In genomic region chr15:25655168-25655956, GRCh38 we compare ENCODE assay signal across 21 cellular contexts.
"Had no signal": no experiment of that assay in that cellular context is flagged by ENCODE, and none has a peak within 500 bp of the region (broad histone marks: within the 10 kb centered on the region; RNA-seq: fewer than 3 reads in every experiment).

No MANE protein-coding gene starts in this region.

- H3K27me3 Mint-ChIP-seq: activated CD4-positive, alpha-beta memory T cell treated with anti-CD3 and anti-CD28 coated beads, Interleukin-2, amount 10 ng/mL, durations not matched to agents 7 days and 5 days; progenitor cell of endocrine pancreas had no signal

- DNase-seq: activated CD4-positive, alpha-beta memory T cell treated with anti-CD3 and anti-CD28 coated beads, Interleukin-2, amount 10 ng/mL, durations not matched to agents 7 days and 5 days; activated CD4-positive, alpha-beta T cell treated with anti-CD3 and anti-CD28 coated beads for 48 hours; activated CD4-positive, CD25-positive, alpha-beta regulatory T cell; activated gamma-delta T cell; glutamatergic neuron; hippocampal formation; left ventricle myocardium superior; mammary epithelial cell; naive thymus-derived CD8-positive, alpha-beta T cell; spleen; stimulated activated CD4-positive, alpha-beta T cell treated with anti-CD3 and anti-CD28 coated beads, Interleukin-4, amount 100 ng/mL, for 24 hours; stimulated activated naive CD8-positive, alpha-beta T cell treated with anti-CD3 and anti-CD28 coated beads, Interleukin-15, amount 100 ng/mL, for 72 hours; T-helper 17 cell; uterus had no signal

- H3K27me3 ChIP-seq: esophagus muscularis mucosa, suprapubic skin, uterus had no signal

- H3K9me3 Mint-ChIP-seq: activated CD4-positive, alpha-beta memory T cell treated with anti-CD3 and anti-CD28 coated beads, Interleukin-2, amount 10 ng/mL, durations not matched to agents 7 days and 5 days; activated naive CD4-positive, alpha-beta T cell treated with anti-CD3 and anti-CD28 coated beads, Interleukin-2, amount 50 U/mL, for 24 hours; activated T-helper 1 cell treated with anti-CD3 and anti-CD28 coated beads, Interleukin-12 subunit alpha, Interleukin-12 subunit beta, Interleukin-2, Interleukin-4 antibody, amounts not matched to agents 30 ng/mL and 10 ng/mL and 1 ng/mL, durations not matched to agents 14 hours and 24 hours and 36 hours; mesothelial cell of epicardium; stimulated activated naive CD8-positive, alpha-beta T cell treated with anti-CD3 and anti-CD28 coated beads, Interleukin-15, amount 100 ng/mL, for 72 hours had no signal

- H3K4me1 Mint-ChIP-seq: activated naive CD4-positive, alpha-beta T cell treated with anti-CD3 and anti-CD28 coated beads, Interleukin-2, amount 50 U/mL, for 24 hours; mesothelial cell of epicardium; stimulated activated naive CD8-positive, alpha-beta T cell treated with anti-CD3 and anti-CD28 coated beads, Interleukin-15, amount 100 ng/mL, for 72 hours had no signal

- H3K27ac ChIP-seq: coronary artery, esophagus muscularis mucosa, spleen, suprapubic skin, uterus had no signal

- H3K9me3 ChIP-seq: esophagus muscularis mucosa, suprapubic skin, uterus had no signal

- H3K36me3 ChIP-seq: esophagus muscularis mucosa, spleen, suprapubic skin, uterus had no signal

- H3K4me3 ChIP-seq: coronary artery, esophagus muscularis mucosa, spleen, suprapubic skin, uterus had no signal

- H3K4me3 Mint-ChIP-seq: activated CD4-positive, alpha-beta memory T cell treated with anti-CD3 and anti-CD28 coated beads, Interleukin-2, amount 10 ng/mL, durations not matched to agents 7 days and 5 days; activated naive CD4-positive, alpha-beta T cell treated with anti-CD3 and anti-CD28 coated beads, Interleukin-2, amount 50 U/mL, for 24 hours; activated T-helper 1 cell treated with anti-CD3 and anti-CD28 coated beads, Interleukin-12 subunit alpha, Interleukin-12 subunit beta, Interleukin-2, Interleukin-4 antibody, amounts not matched to agents 30 ng/mL and 10 ng/mL and 1 ng/mL, durations not matched to agents 14 hours and 24 hours and 36 hours; mesothelial cell of epicardium; naive thymus-derived CD8-positive, alpha-beta T cell; stimulated activated naive CD8-positive, alpha-beta T cell treated with anti-CD3 and anti-CD28 coated beads, Interleukin-15, amount 100 ng/mL, for 72 hours; T-helper 17 cell had no signal

- ATAC-seq: left ventricle myocardium superior; naive thymus-derived CD8-positive, alpha-beta T cell; stimulated activated naive CD8-positive, alpha-beta T cell treated with anti-CD3 and anti-CD28 coated beads, Interleukin-15, amount 100 ng/mL, for 72 hours; T-helper 17 cell had no signal

- H3K4me1 ChIP-seq: esophagus muscularis mucosa, spleen, suprapubic skin, uterus had no signal

- H3K27ac Mint-ChIP-seq: activated CD4-positive, alpha-beta memory T cell treated with anti-CD3 and anti-CD28 coated beads, Interleukin-2, amount 10 ng/mL, durations not matched to agents 7 days and 5 days; activated naive CD4-positive, alpha-beta T cell treated with anti-CD3 and anti-CD28 coated beads, Interleukin-2, amount 50 U/mL, for 24 hours; activated T-helper 1 cell treated with anti-CD3 and anti-CD28 coated beads, Interleukin-12 subunit alpha, Interleukin-12 subunit beta, Interleukin-2, Interleukin-4 antibody, amounts not matched to agents 30 ng/mL and 10 ng/mL and 1 ng/mL, durations not matched to agents 14 hours and 24 hours and 36 hours; mesothelial cell of epicardium; naive thymus-derived CD8-positive, alpha-beta T cell; progenitor cell of endocrine pancreas; stimulated activated naive CD8-positive, alpha-beta T cell treated with anti-CD3 and anti-CD28 coated beads, Interleukin-15, amount 100 ng/mL, for 72 hours; T-helper 17 cell had no signal

- H3K36me3 Mint-ChIP-seq: activated naive CD4-positive, alpha-beta T cell treated with anti-CD3 and anti-CD28 coated beads, Interleukin-2, amount 50 U/mL, for 24 hours; mesothelial cell of epicardium; naive thymus-derived CD8-positive, alpha-beta T cell had no signal
